ENCODE assay signal across 9 cellular contexts in genomic region chr13:51644649-51645048, GRCh38.
DNase-seq lines count a peak whose midpoint lies in the region; ATAC-seq lines count a peak whose summit lies in the region.
"Had no signal": no experiment of that assay in that cellular context is flagged by ENCODE, and none has a peak within 500 bp of the region (broad histone marks: within the 10 kb centered on the region; RNA-seq: fewer than 3 reads in every experiment).

No MANE protein-coding gene starts in this region.

- peak overlapping the region; percentile 87 for H3K27ac ChIP-seq in SK-N-MC
- peak overlapping the region in 14 of 21 experiments; percentile 2 to 78 (median 59) for H3K27ac ChIP-seq in skin epidermis

- H3K4me3 ChIP-seq in SK-N-MC: peak overlapping the region; percentile 62
- H3K4me3 ChIP-seq in skin epidermis: no peak overlapping the region

- DNase-seq in NOMO-1 treated with DMSO at 0.1 percent for 48 hours (lab: John Stamatoyannopoulos, UW; ENCODE audit: unreplicated experiment) (peak; percentile 40), NOMO-1 treated with dmso at 0.1 percent for 144 hours (lab: John Stamatoyannopoulos, UW; ENCODE audit: unreplicated experiment) (no peak), SK-N-MC (ENCODE audit: low read depth, low spot score) (no peak), fibroblast of the conjunctiva (ENCODE audit: low read depth) (peak; percentile 55), hippocampal formation (lab: John Stamatoyannopoulos, UW) (no peak), NCI-H2227 (lab: John Stamatoyannopoulos, UW; ENCODE audit: unreplicated experiment) (no peak)
- DNase-seq: GOT3 had no signal

- no peak for ATAC-seq in GM21447 (IDR thresholded peaks at IDR 0.05; ENCODE audit: unreplicated experiment)

- H3K9me3 ChIP-seq in SK-N-MC (ENCODE audit: low read depth, low read length): no peaks in the 10 kb centered on the region

- H3K36me3 ChIP-seq in SK-N-MC (ENCODE audit: insufficient read depth, low read length): no peaks in the 10 kb centered on the region

- peak overlapping the region; percentile 5 for H3K9ac ChIP-seq in SK-N-MC (ENCODE audit: insufficient read length)

Comparison
In these comparisons a context has a peak if more than half of its experiments do, and no peak if none do; other contexts are left out.
1. DNase-seq: peak in NOMO-1 treated with DMSO at 0.1 percent for 48 hours (single experiment) and fibroblast of the conjunctiva (single experiment); none in NOMO-1 treated with dmso at 0.1 percent for 144 hours (single experiment), SK-N-MC (single experiment), hippocampal formation (0 of 2) and NCI-H2227 (single experiment).